8 cellular contexts compared by ENCODE assay signal in the genomic region with DNA sequence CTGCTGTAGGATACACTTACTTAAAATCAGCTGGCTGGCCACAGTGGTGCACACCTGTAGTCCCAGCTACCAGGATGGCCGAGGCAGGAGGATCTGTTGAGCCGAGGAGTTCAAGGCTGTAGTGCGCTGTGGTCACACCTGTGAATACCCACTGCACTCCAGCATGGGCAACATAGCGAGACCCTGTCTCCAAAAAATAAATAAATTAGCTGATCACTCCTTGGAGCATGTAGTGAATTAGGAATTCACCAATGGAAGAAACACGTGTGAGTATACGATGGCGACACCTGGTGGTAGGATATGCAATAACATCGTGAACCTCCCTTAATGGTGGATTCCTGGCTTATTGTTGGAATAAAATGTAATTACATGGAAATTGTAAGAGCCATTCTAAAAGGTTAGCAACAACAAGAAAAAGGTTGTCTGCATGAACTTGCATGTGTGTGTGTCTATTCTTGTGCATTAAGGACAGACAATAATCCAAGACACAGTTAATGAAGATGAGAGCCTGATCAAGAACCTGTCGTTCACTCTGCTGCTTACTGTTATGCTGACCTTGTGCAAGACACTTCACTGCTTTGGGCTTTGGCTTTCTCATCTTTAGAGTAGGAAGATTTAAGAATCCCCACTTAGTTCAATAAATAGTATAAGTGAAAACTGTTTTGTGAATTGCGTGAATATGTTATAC. TPM values are rescaled to one million over a fixed set of nuclear protein-coding genes. Genes with fewer than 3 reads are reported as not detected.
A peak's percentile ranks its signal among the peaks of the same experiment; 100 is the strongest.
DNase-seq lines count a peak whose midpoint lies in the region; ATAC-seq, FAIRE-seq and TF ChIP-seq lines count a peak whose summit lies in the region.

No MANE protein-coding gene starts in this region.

- POLR2A ChIA-PET in IMR-90 (lab: Charles Lee; ENCODE audit: unreplicated experiment): no interaction called here

- H3K36me3 ChIP-seq in IMR-90 (ENCODE audit: control insufficient read depth, insufficient read depth, low read length): no peaks in the 10 kb centered on the region

- H4K20me1 ChIP-seq in IMR-90 (ENCODE audit: insufficient read depth, low read length): no peaks in the 10 kb centered on the region

- no peak overlapping the region for H2BK15ac ChIP-seq in IMR-90 (ENCODE audit: low read depth, low read length)

- peak; percentile 85 for TF ChIP-seq RAD21 in IMR-90 (IDR thresholded peaks at IDR 0.05; ENCODE audit: low read length)

- H3K23ac ChIP-seq in IMR-90 (ENCODE audit: low read depth, low read length): no peak overlapping the region

- H3K9ac ChIP-seq in IMR-90 (ENCODE audit: low read depth, low read length): no peak overlapping the region

- no peak overlapping the region for H3K14ac ChIP-seq in IMR-90 (replicated peaks; ENCODE audit: low read depth, low read length)

- no peak overlapping the region for H3K27ac ChIP-seq in IMR-90 (ENCODE audit: insufficient read depth, low read length)

- peaks cover 3% of the 10 kb centered on the region for H3K4me1 ChIP-seq in IMR-90 (ENCODE audit: control insufficient read depth, insufficient read depth, low read length)

- H3K4me3 ChIP-seq in IMR-90 (ENCODE audit: insufficient read depth, low read depth, low read length): no peak overlapping the region

- peak; percentile 96 for FAIRE-seq in D721Med (lab: Jason Lieb, UNC)
- FAIRE-seq in frontal cortex (lab: Jason Lieb, UNC): peak; percentile 42

- no peak overlapping the region for H2AK9ac ChIP-seq in IMR-90 (replicated peaks; ENCODE audit: low read depth, low read length, poor library complexity)

- WGBS in IMR-90 (ENCODE audit: extremely low coverage in 2 of 2, insufficient read length in 1 of 2), 2 experiments: 80% methylated on average over 2 of the region's 10 CpGs; no CpG with 5 or more reads in 1 of the 2 experiments

- no peak overlapping the region for H3K18ac ChIP-seq in IMR-90 (ENCODE audit: low read depth, low read length)

- H3K4ac ChIP-seq in IMR-90 (ENCODE audit: low read depth, low read length): no peak overlapping the region

- no peak overlapping the region for H4K8ac ChIP-seq in IMR-90 (ENCODE audit: low read depth in 2 of 2, low read length in 2 of 2)

- H2AFZ ChIP-seq in IMR-90 (replicated peaks; ENCODE audit: low read length, poor library complexity): peak overlapping the region; percentile 57

- intact Hi-C loops in IMR-90 (cut with micrococcal nuclease): loop anchor here (1.0 kb wide), 2 partner anchors 144 to 194 kb away; a partner anchor contains a TSS

- TF ChIP-seq POLR2A in IMR-90 (IDR thresholded peaks at IDR 0.05; ENCODE audit: low read depth, low read length): no peak

- H2BK20ac ChIP-seq in IMR-90 (ENCODE audit: low read depth, low read length): no peak overlapping the region

- H2BK5ac ChIP-seq in IMR-90 (ENCODE audit: low read depth, low read length, poor library complexity, severe bottlenecking): no peak overlapping the region

- in situ Hi-C loops in IMR-90 (cut with MboI; ENCODE audit: low sequenced_read_pairs): loop anchor here (5.0 kb wide), 1 partner anchor 190 kb away; no protein-coding TSS in a partner anchor

- H4K91ac ChIP-seq in IMR-90 (ENCODE audit: insufficient read depth, low read depth, low read length): no peak overlapping the region

- DNase-seq in D721Med (ENCODE audit: insufficient read length, low spot score) (no peak), IMR-90 (peak; percentile 68), RPMI8226 (peak; percentile 64), frontal cortex (ENCODE audit: low spot score in 2 of 2) (peak; percentile 51 to 55), pons (ENCODE audit: low spot score) (peak; percentile 68), occipital lobe (lab: John Stamatoyannopoulos, UW) (no peak)
- peak; percentile 78 for DNase-seq in activated effector memory CD4-positive, alpha-beta T cell treated with anti-CD3 and anti-CD28 coated beads, Interleukin-2, amount 50 U/mL, for 16 hours

- H2AK5ac ChIP-seq in IMR-90 (ENCODE audit: low read depth, low read length): no peak overlapping the region

- no peak overlapping the region for H3K4me2 ChIP-seq in IMR-90 (ENCODE audit: low read depth, low read length)

- CTCF ChIA-PET in IMR-90 (lab: Yijun Ruan, JAX): interaction anchor here (0.6 to 2.7 kb wide), 8 partner anchors 13 to 247 kb away, joined by 3 to 25 read pairs (median 4); no protein-coding TSS in a partner anchor

- TF ChIP-seq CTCF in D721Med (IDR thresholded peaks at IDR 0.05; ENCODE audit: insufficient read depth, missing control alignments): peak; percentile 97
- peak; percentile 86 for TF ChIP-seq CTCF in IMR-90 (conservative IDR thresholded peaks at IDR 0.05; ENCODE audit: low read depth, low read length)

- H2BK120ac ChIP-seq in IMR-90 (ENCODE audit: low read depth, low read length): no peak overlapping the region

- dilution Hi-C loops in IMR-90 (cut with HindIII; ENCODE audit: low sequenced_read_pairs, unreplicated experiment): no loop called here

- no peak overlapping the region for H3K56ac ChIP-seq in IMR-90 (ENCODE audit: extremely low read depth, insufficient read depth, low read length)

- ATAC-seq in IMR-90 (ENCODE audit: low read depth) (peak; percentile 83), HG02938 (IDR thresholded peaks at IDR 0.05; ENCODE audit: unreplicated experiment) (no peak)

- no peaks in the 10 kb centered on the region for H3K27me3 ChIP-seq in IMR-90 (ENCODE audit: control insufficient read depth, insufficient read depth, low read length)

- H4K5ac ChIP-seq in IMR-90 (ENCODE audit: low read depth, low read length): no peak overlapping the region

- BruUV-seq in IMR-90 (replicated peaks; lab: Mats Ljungman, UMichigan): no TSS peak

- H3K9me3 ChIP-seq in IMR-90 (ENCODE audit: control insufficient read depth, insufficient read depth, low read length): no peaks in the 10 kb centered on the region

- H3K79me1 ChIP-seq in IMR-90 (ENCODE audit: low read depth in 1 of 2, low read length in 2 of 2): no peaks in the 10 kb centered on the region

- no peaks in the 10 kb centered on the region for H3K9me1 ChIP-seq in IMR-90 (ENCODE audit: insufficient read depth, low read length)

TF ChIP-seq in IMR-90, 13 proteins besides CTCF, POLR2A, EP300 and RAD21:
- TF ChIP-seq SMC3 (IDR thresholded peaks at IDR 0.05; ENCODE audit: low read depth, low read length): peak; percentile 94
- TF ChIP-seq, protein P1, sequence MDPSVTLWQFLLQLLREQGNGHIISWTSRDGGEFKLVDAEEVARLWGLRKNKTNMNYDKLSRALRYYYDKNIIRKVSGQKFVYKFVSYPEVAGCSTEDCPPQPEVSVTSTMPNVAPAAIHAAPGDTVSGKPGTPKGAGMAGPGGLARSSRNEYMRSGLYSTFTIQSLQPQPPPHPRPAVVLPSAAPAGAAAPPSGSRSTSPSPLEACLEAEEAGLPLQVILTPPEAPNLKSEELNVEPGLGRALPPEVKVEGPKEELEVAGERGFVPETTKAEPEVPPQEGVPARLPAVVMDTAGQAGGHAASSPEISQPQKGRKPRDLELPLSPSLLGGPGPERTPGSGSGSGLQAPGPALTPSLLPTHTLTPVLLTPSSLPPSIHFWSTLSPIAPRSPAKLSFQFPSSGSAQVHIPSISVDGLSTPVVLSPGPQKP (IDR thresholded peaks at IDR 0.05; ENCODE audit: borderline replicate concordance, low read depth, low read length): no peak

RNA-seq across cellular contexts. Expression of a gene that starts 38.6 kb away (rescaled TPM):
- total RNA-seq in IMR-90 (2012; rRNA removed) (13.3 and 26.9 TPM in 2 replicates), frontal cortex (70.5 TPM), occipital lobe (71.1 TPM)
- polyA plus RNA-seq in IMR-90 (2012; rRNA removed): 27.0 and 27.5 TPM in 2 replicates
- polyA plus RNA-seq in IMR-90 (2012; cell fraction: cytosol; rRNA removed): 4.6 and 8.8 TPM in 2 replicates
- polyA plus RNA-seq in IMR-90 (2012; cell fraction: nucleus; rRNA removed; ENCODE audit: low replicate concordance): 1.7 and 15.7 TPM in 2 replicates

Comparison
In these comparisons a context has a peak if more than half of its experiments do, and no peak if none do; other contexts are left out.
1. DNase-seq: peak in IMR-90 (single experiment), RPMI8226 (single experiment), activated effector memory CD4-positive, alpha-beta T cell treated with anti-CD3 and anti-CD28 coated beads, Interleukin-2, amount 50 U/mL, for 16 hours (single experiment), frontal cortex (2 of 2) and pons (single experiment); none in D721Med (single experiment) and occipital lobe (single experiment).